Comparison of ENCODE assay signal across 12 cellular contexts in the genomic region with DNA sequence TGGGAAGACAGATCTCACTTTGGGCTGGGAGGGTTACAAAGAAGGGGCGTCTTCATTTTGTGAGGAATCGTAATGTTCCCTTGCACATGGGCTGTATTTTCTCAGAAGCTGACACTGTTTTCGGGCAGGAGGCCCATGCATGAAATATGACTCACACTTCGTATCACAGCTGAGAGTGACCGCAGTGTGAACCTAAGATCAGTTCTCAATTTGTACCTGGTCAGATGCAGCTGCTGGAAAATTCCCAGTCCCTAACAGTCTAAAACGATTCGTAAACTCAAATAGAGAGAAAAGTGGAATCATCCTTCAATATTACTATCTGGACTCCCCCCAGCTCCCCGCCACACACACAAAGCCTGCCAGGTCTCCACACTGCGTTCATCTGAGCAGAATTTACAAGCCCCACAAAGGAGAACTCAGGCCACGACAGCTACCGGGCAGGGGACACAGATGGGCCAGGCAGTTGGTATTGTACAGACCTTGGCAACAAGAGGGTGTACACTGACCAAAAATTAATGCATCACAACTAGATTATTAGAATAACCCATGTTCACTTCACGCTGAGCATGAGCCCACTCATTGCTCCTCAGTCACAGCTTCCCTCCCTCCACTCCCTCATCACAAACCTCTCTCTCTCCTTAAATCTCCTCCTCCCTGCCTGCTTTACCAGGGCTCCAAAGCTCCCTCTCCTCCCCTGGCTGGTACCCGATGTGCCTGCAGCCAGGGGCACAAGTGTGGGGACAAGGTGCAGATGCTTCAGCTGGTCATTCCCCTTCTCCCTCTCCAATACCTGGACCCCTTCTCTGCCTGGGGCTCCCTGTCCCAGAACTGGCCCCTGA.
DNase-seq lines count a peak whose midpoint lies in the region; ATAC-seq and TF ChIP-seq lines count a peak whose summit lies in the region.
"Had no signal": no experiment of that assay in that cellular context is flagged by ENCODE, and none has a peak within 500 bp of the region (broad histone marks: within the 10 kb centered on the region; RNA-seq: fewer than 3 reads in every experiment).

No MANE protein-coding gene starts in this region.

- no peak overlapping the region for H2BK12ac ChIP-seq in neuronal stem cell (ENCODE audit: low read length)

- no peak overlapping the region for H4K8ac ChIP-seq in neuronal stem cell (ENCODE audit: low read depth, low read length)

- no peak overlapping the region for H3K14ac ChIP-seq in neuronal stem cell (ENCODE audit: low read length)

- no peaks in the 10 kb centered on the region for H3K9me3 ChIP-seq in body of pancreas
- H3K9me3 ChIP-seq in neuronal stem cell (replicated peaks in 1 of 2; ENCODE audit: control insufficient read depth in 2 of 2, insufficient read depth in 1 of 2, low read depth in 1 of 2, low read length in 2 of 2): no peaks in the 10 kb centered on the region
- H3K9me3 ChIP-seq: suprapubic skin had no signal

- peak overlapping the region; percentile 67 for H3K9ac ChIP-seq in neuronal stem cell (ENCODE audit: low read depth, low read length, poor library complexity)

- no peak overlapping the region for H3K23ac ChIP-seq in neuronal stem cell (ENCODE audit: low read depth, low read length, poor library complexity)

- no peak overlapping the region for H4K91ac ChIP-seq in neuronal stem cell (ENCODE audit: low read depth, low read length, poor library complexity)

- H2BK15ac ChIP-seq in neuronal stem cell (ENCODE audit: low read length): no peak overlapping the region

- no peak overlapping the region for H3K4ac ChIP-seq in neuronal stem cell (ENCODE audit: low read length)

- 46 to 53% methylated on average over 12 to 13 of the region's 13 CpGs for whole genome bisulfite sequencing in body of pancreas, 2 donors
- no CpG with 5 or more reads among the region's 13 CpGs for WGBS in neuronal stem cell (ENCODE audit: extremely low coverage in 2 of 2, insufficient read length in 2 of 2, insufficient replicate concordance in 1 of 2), 2 donors

- peak; percentile 61 for ATAC-seq in HG03439 (IDR thresholded peaks at IDR 0.05; ENCODE audit: unreplicated experiment)
- ATAC-seq in body of pancreas: no peak
- no peak for ATAC-seq in GM21381 (IDR thresholded peaks at IDR 0.05; ENCODE audit: unreplicated experiment)
- ATAC-seq: left colon had no signal

- no peak overlapping the region for H3K27ac ChIP-seq in body of pancreas
- no peak overlapping the region for H3K27ac ChIP-seq in neuronal stem cell (replicated peaks; ENCODE audit: low read length)
- H3K27ac ChIP-seq: suprapubic skin had no signal

- no peak for TF ChIP-seq POLR2A in body of pancreas (IDR thresholded peaks at IDR 0.05)

- no peaks in the 10 kb centered on the region for H3K79me1 ChIP-seq in neuronal stem cell (ENCODE audit: low read depth, low read length)

- H3K4me3 ChIP-seq in body of pancreas (no peak overlapping the region), neuronal stem cell (ENCODE audit: low read length in 2 of 2) (no peak overlapping the region)
- H3K4me3 ChIP-seq: suprapubic skin had no signal

- H2AK5ac ChIP-seq in neuronal stem cell (ENCODE audit: low read depth, low read length): peak overlapping the region; percentile 3

- TF ChIP-seq CTCF in body of pancreas (IDR thresholded peaks at IDR 0.05): no peak

- no peak overlapping the region for H2BK5ac ChIP-seq in neuronal stem cell (ENCODE audit: low read length)

- H3K4me2 ChIP-seq in neuronal stem cell (ENCODE audit: insufficient read depth, low read length, poor library complexity, severe bottlenecking): no peak overlapping the region

- H3K36me3 ChIP-seq in body of pancreas (replicated peaks in 1 of 2; ENCODE audit: insufficient read depth in 1 of 2, low read depth in 2 of 2) (no peaks in the 10 kb centered on the region), neuronal stem cell (replicated peaks in 1 of 2; ENCODE audit: control insufficient read depth in 2 of 2, insufficient read depth in 2 of 2, low read length in 2 of 2) (no peaks in the 10 kb centered on the region)
- H3K36me3 ChIP-seq: suprapubic skin had no signal

- intact Hi-C loops in body of pancreas (cut with DNase I): no loop called here

- H3K18ac ChIP-seq in neuronal stem cell (ENCODE audit: low read length): peak overlapping the region; percentile 53

- H2BK120ac ChIP-seq in neuronal stem cell (ENCODE audit: low read depth, low read length): no peak overlapping the region

- H2AFZ ChIP-seq in neuronal stem cell (ENCODE audit: low read length): no peak overlapping the region

- no peaks in the 10 kb centered on the region for H3K4me1 ChIP-seq in body of pancreas
- H3K4me1 ChIP-seq in neuronal stem cell (ENCODE audit: control insufficient read depth in 2 of 2, insufficient read depth in 1 of 2, low read depth in 1 of 2, low read length in 2 of 2): peaks cover 0 to 2% of the 10 kb centered on the region in 2 donors
- H3K4me1 ChIP-seq: suprapubic skin had no signal

- DNase-seq in EH (ENCODE audit: low read depth) (peak; percentile 68), body of pancreas (peak in 3 of 4 donors; percentile 11 to 20 (median 19)), neuronal stem cell (ENCODE audit: low spot score) (no peak), occipital lobe (lab: John Stamatoyannopoulos, UW) (no peak), NCI-H524 (lab: John Stamatoyannopoulos, UW) (no peak), NCI-H146 (lab: John Stamatoyannopoulos, UW) (no peak)
- DNase-seq: left colon; NCI-H187; stimulated activated CD4-positive, alpha-beta T cell treated with anti-CD3 and anti-CD28 coated beads, Interleukin-12 subunit alpha, Interleukin-12 subunit beta, amount 100 ng/mL, for 4 hours had no signal

- H3K27me3 ChIP-seq in body of pancreas: no peaks in the 10 kb centered on the region
- H3K27me3 ChIP-seq in neuronal stem cell (ENCODE audit: control insufficient read depth in 3 of 3, insufficient read depth in 3 of 3, low read depth in 1 of 3, low read length in 3 of 3): peaks cover 0 to 14% (median 0%) of the 10 kb centered on the region in 3 experiments

Comparison
In these comparisons a context has a peak if more than half of its experiments do, and no peak if none do; other contexts are left out.
1. DNase-seq: peak in EH (single experiment) and body of pancreas (3 of 4); none in neuronal stem cell (single experiment), occipital lobe (single experiment), NCI-H524 (0 of 2) and NCI-H146 (single experiment).